1 cellular context compared by ENCODE assay signal in genomic region chr6:1439349-1439748, GRCh38.
TF ChIP-seq lines count a peak whose summit lies in the region.

No MANE protein-coding gene starts in this region.

TF ChIP-seq in H1, 55 proteins besides CTCF, POLR2A, EP300 and RAD21:
- TF ChIP-seq RFX5 (IDR thresholded peaks at IDR 0.05; ENCODE audit: borderline replicate concordance, low read depth, low read length) (no peak), MAFK (IDR thresholded peaks at IDR 0.05; ENCODE audit: low read depth, low read length) (no peak), POU5F1 (IDR thresholded peaks at IDR 0.05; ENCODE audit: low read depth, low read length) (no peak), CEBPB (IDR thresholded peaks at IDR 0.05; ENCODE audit: low read depth, low read length) (no peak), HDAC6 (IDR thresholded peaks at IDR 0.05; ENCODE audit: low read depth, low read length) (no peak), FOSL1 (IDR thresholded peaks at IDR 0.05; ENCODE audit: insufficient read depth, low read depth, low read length) (no peak), CTBP2 (IDR thresholded peaks at IDR 0.05; ENCODE audit: borderline replicate concordance, insufficient read depth, insufficient read length, low read length) (no peak), KDM4A (IDR thresholded peaks at IDR 0.05; ENCODE audit: low read depth, low read length, severe bottlenecking) (no peak), SIRT6 (IDR thresholded peaks at IDR 0.05; ENCODE audit: low read length) (no peak), SRF (IDR thresholded peaks at IDR 0.05; ENCODE audit: low read depth, low read length) (no peak)
- TF ChIP-seq, protein P1, sequence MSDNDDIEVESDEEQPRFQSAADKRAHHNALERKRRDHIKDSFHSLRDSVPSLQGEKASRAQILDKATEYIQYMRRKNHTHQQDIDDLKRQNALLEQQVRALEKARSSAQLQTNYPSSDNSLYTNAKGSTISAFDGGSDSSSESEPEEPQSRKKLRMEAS (IDR thresholded peaks at IDR 0.05), result no peak
- TF ChIP-seq, protein P2, sequence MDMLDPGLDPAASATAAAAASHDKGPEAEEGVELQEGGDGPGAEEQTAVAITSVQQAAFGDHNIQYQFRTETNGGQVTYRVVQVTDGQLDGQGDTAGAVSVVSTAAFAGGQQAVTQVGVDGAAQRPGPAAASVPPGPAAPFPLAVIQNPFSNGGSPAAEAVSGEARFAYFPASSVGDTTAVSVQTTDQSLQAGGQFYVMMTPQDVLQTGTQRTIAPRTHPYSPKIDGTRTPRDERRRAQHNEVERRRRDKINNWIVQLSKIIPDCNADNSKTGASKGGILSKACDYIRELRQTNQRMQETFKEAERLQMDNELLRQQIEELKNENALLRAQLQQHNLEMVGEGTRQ (IDR thresholded peaks at IDR 0.05; ENCODE audit: low read length), result no peak
TF ChIP-seq in H1: peak in this region for 0.
